Comparison of ENCODE assay signal across 22 cellular contexts in the genomic region with DNA sequence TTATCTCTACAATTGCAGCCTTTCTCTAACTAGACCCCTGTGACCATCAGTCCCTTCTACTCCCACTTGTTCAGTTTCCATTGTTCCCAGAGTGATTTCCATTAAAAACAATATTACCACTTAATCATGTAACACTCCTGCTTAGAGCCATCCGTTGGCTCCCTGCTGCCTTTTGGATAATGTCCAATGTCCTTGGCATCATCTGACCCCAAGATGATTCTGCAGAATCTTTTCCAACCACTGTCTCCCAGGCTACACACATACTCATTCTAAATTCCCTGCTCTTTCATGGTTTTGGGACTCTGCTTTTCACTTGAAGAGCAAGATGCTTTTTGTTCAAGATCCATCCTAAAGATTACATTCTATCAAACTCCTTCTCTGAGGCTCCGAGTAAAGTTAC. TPM values are rescaled to one million over a fixed set of nuclear protein-coding genes. Genes with fewer than 3 reads are reported as not detected.
DNase-seq lines count a peak whose midpoint lies in the region; FAIRE-seq and TF ChIP-seq lines count a peak whose summit lies in the region.
"Had no signal": no experiment of that assay in that cellular context is flagged by ENCODE, and none has a peak within 500 bp of the region (broad histone marks: within the 10 kb centered on the region; RNA-seq: fewer than 3 reads in every experiment).

No MANE protein-coding gene starts in this region.

- H3K27ac ChIP-seq in small intestine (ENCODE audit: low read depth in 1 of 2, low read length in 1 of 2) = no peak overlapping the region
- no peak overlapping the region for H3K27ac ChIP-seq in right atrium auricular region
- H3K27ac ChIP-seq: BLaER1 treated with 17β-estradiol and CSF1 and Interleukin-3, amounts not matched to agents 10 nM and 100 nM had no signal

- 62 to 70% (median 66%) methylated on average over 2 of the region's 2 CpGs for WGBS in small intestine, 3 donors

- no peak for TF ChIP-seq CTCF in right atrium auricular region (IDR thresholded peaks at IDR 0.05)

- DNase-seq in NCI-H2196 treated with DMSO at 0.1 percent for 48 hours (lab: John Stamatoyannopoulos, UW; ENCODE audit: unreplicated experiment) (peak; percentile 2), NCI-H2196 (lab: John Stamatoyannopoulos, UW; ENCODE audit: unreplicated experiment) (no peak), NCI-H748 treated with DMSO at 0.1 percent for 48 hours (lab: John Stamatoyannopoulos, UW) (peak; percentile 49), medulla oblongata (ENCODE audit: extremely low spot score) (peak; percentile 66), small intestine (no peak), mesenteric fat pad (ENCODE audit: low spot score) (no peak), right atrium auricular region (ENCODE audit: low spot score) (no peak)
- no peak for DNase-seq in activated effector memory CD4-positive, alpha-beta T cell treated with Interleukin-2 at 50 U/mL for 16 hours
- DNase-seq: CD8-positive, alpha-beta memory T cell; DMS79; IMR-90; Karpas-422; MM.1S; NCI-H1092 treated with DMSO at 0.1 percent for 48 hours; NCI-H1930; NCI-H345; NCI-H774 had no signal

- no peaks in the 10 kb centered on the region for H3K36me3 ChIP-seq in small intestine (ENCODE audit: control insufficient read depth in 2 of 2, insufficient read depth in 2 of 2, low read length in 2 of 2)
- no peaks in the 10 kb centered on the region for H3K36me3 ChIP-seq in right atrium auricular region
- H3K36me3 ChIP-seq: BLaER1 treated with 17β-estradiol and CSF1 and Interleukin-3, amounts not matched to agents 10 nM and 100 nM had no signal

- FAIRE-seq in small intestine (lab: Jason Lieb, UNC) = no peak
- FAIRE-seq: D721Med had no signal

- H3K4me3 ChIP-seq in small intestine (ENCODE audit: low read depth in 1 of 2, low read length in 2 of 2) = no peak overlapping the region
- no peak overlapping the region for H3K4me3 ChIP-seq in right atrium auricular region
- H3K4me3 ChIP-seq: BLaER1 treated with 17β-estradiol and CSF1 and Interleukin-3, amounts not matched to agents 10 nM and 100 nM; GM23338 had no signal

- H3K27me3 ChIP-seq in small intestine (ENCODE audit: control insufficient read depth in 2 of 2, insufficient read depth in 2 of 2, low read length in 2 of 2) (no peaks in the 10 kb centered on the region), right atrium auricular region (no peaks in the 10 kb centered on the region)
- H3K27me3 ChIP-seq: BLaER1 treated with 17β-estradiol and CSF1 and Interleukin-3, amounts not matched to agents 10 nM and 100 nM had no signal

- H3K4me1 ChIP-seq in small intestine (ENCODE audit: control insufficient read depth in 2 of 2, insufficient read depth in 1 of 2, low read depth in 1 of 2, low read length in 1 of 2) (no peaks in the 10 kb centered on the region), right atrium auricular region (no peaks in the 10 kb centered on the region)
- H3K4me1 ChIP-seq: BLaER1 treated with 17β-estradiol and CSF1 and Interleukin-3, amounts not matched to agents 10 nM and 100 nM had no signal

- H3K9me3 ChIP-seq in small intestine (ENCODE audit: control insufficient read depth, low read depth) (no peaks in the 10 kb centered on the region), right atrium auricular region (no peaks in the 10 kb centered on the region)
- H3K9me3 ChIP-seq: BLaER1 treated with 17β-estradiol and CSF1 and Interleukin-3, amounts not matched to agents 10 nM and 100 nM had no signal

RNA-seq across cellular contexts. Expression of gene KCNH8, which starts 7.1 kb away (rescaled TPM):
- under 1 TPM in 1 of 3 donors, not detected in 2; 0.66 TPM for polyA plus RNA-seq in small intestine
- total RNA-seq in mesenteric fat pad (not detected), right atrium auricular region (under 1 TPM in 1 of 2 donors, not detected in 1; 0.08 TPM)
- total RNA-seq: A172; CD8-positive, alpha-beta memory T cell; HT1080; IMR-90 had no signal
- polyA plus RNA-seq: CD8-positive, alpha-beta memory T cell; IMR-90 had no signal

Comparison
In these comparisons a context has a peak if more than half of its experiments do, and no peak if none do; other contexts are left out.
1. DNase-seq: peak in NCI-H2196 treated with DMSO at 0.1 percent for 48 hours (single experiment), NCI-H748 treated with DMSO at 0.1 percent for 48 hours (single experiment) and medulla oblongata (single experiment); none in NCI-H2196 (single experiment), small intestine (single experiment), activated effector memory CD4-positive, alpha-beta T cell treated with Interleukin-2 at 50 U/mL for 16 hours (single experiment), mesenteric fat pad (single experiment) and right atrium auricular region (single experiment).